ENCODE assay signal across 1 cellular context in genomic region chr7:151228024-151228866, GRCh38.
TF ChIP-seq lines count a peak whose summit lies in the region.

No MANE protein-coding gene starts in this region.

TF ChIP-seq in K562, 482 proteins besides CTCF, POLR2A, EP300 and RAD21 (continued from another document and continues in another):
- TF ChIP-seq SUPT5H (IDR thresholded peaks at IDR 0.05) (no peak), FOXK2 (conservative IDR thresholded peaks at IDR 0.05 in 1 of 2, IDR thresholded peaks at IDR 0.05 in 1 of 2; ENCODE audit: low read depth in 2 of 2) (peak; percentile 97 to 99), GTF2B (IDR thresholded peaks at IDR 0.05; ENCODE audit: extremely low read depth, insufficient read length) (no peak), THAP12 (CRISPR knock-in tag; IDR thresholded peaks at IDR 0.05) (no peak), ZBTB49 (CRISPR knock-in tag; IDR thresholded peaks at IDR 0.05; ENCODE audit: borderline replicate concordance) (no peak), STAG1 (CRISPR knock-in tag; IDR thresholded peaks at IDR 0.05; ENCODE audit: borderline replicate concordance) (no peak), MEF2D (tag; conservative IDR thresholded peaks at IDR 0.05; ENCODE audit: low read depth) (no peak), ZNF407 (IDR thresholded peaks at IDR 0.05; ENCODE audit: low read depth) (no peak), GTF2E2 (tag; IDR thresholded peaks at IDR 0.05) (no peak), ZBTB9 (CRISPR knock-in tag; IDR thresholded peaks at IDR 0.05) (no peak), KAT7 (CRISPR knock-in tag; IDR thresholded peaks at IDR 0.05; ENCODE audit: borderline replicate concordance) (peak; percentile 56; the same call in 1 of the 2 replicates), DMBX1 (CRISPR knock-in tag; IDR thresholded peaks at IDR 0.05; ENCODE audit: borderline replicate concordance) (no peak), FOXJ3 (CRISPR knock-in tag; IDR thresholded peaks at IDR 0.05) (no peak), ZNF79 (CRISPR knock-in tag; IDR thresholded peaks at IDR 0.05; ENCODE audit: low read depth) (no peak), FOXA3 (CRISPR knock-in tag; conservative IDR thresholded peaks at IDR 0.05 in 1 of 2, IDR thresholded peaks at IDR 0.05 in 1 of 2) (peak; percentile 91 to 98), ID3 (CRISPR knock-in tag; IDR thresholded peaks at IDR 0.05) (no peak), ID3 (tag; IDR thresholded peaks at IDR 0.05) (no peak), ZNF445 (CRISPR knock-in tag; IDR thresholded peaks at IDR 0.05; ENCODE audit: low read depth) (no peak), MITF (IDR thresholded peaks at IDR 0.05) (no peak), ZBTB33 (CRISPR knock-in tag; IDR thresholded peaks at IDR 0.05) (no peak), MYC (IDR thresholded peaks at IDR 0.05; ENCODE audit: low read depth, low read length) (0 out of 2 replicates have a peak, but pooled peaks have one; percentile 23), MYC (CRISPR knock-in tag; IDR thresholded peaks at IDR 0.05; ENCODE audit: borderline replicate concordance, low read depth) (no peak), SIN3B (IDR thresholded peaks at IDR 0.05; ENCODE audit: low read depth) (no peak), ZNF449 (CRISPR knock-in tag; IDR thresholded peaks at IDR 0.05) (no peak), XRCC5 (IDR thresholded peaks at IDR 0.05; ENCODE audit: low read depth, low read length) (no peak), KDM4B (IDR thresholded peaks at IDR 0.05; ENCODE audit: borderline replicate concordance in 2 of 2, low read depth in 1 of 2) (no peak), CHD2 (IDR thresholded peaks at IDR 0.05; ENCODE audit: low read depth, low read length) (no peak), MLX (CRISPR knock-in tag; conservative IDR thresholded peaks at IDR 0.05) (no peak), CREB1 (IDR thresholded peaks at IDR 0.05) (0 out of 2 replicates have a peak, but pooled peaks have one; percentile 25), CREB1 (CRISPR knock-in tag; IDR thresholded peaks at IDR 0.05) (no peak), PHF8 (IDR thresholded peaks at IDR 0.05; ENCODE audit: borderline replicate concordance, low read length) (no peak), ZC3H11A (IDR thresholded peaks at IDR 0.05; ENCODE audit: low read depth, low read length) (no peak), HLTF (IDR thresholded peaks at IDR 0.05) (no peak), MNT (conservative IDR thresholded peaks at IDR 0.05) (peak; percentile 25 to 66; a peak in 3 of 4 replicates), BACH1 (tag; IDR thresholded peaks at IDR 0.05) (no peak)
